Comparison of ENCODE assay signal across 20 cellular contexts in genomic region chr16:87548086-87548485, GRCh38.
"Had no signal": no experiment of that assay in that cellular context is flagged by ENCODE, and none has a peak within 500 bp of the region (broad histone marks: within the 10 kb centered on the region; RNA-seq: fewer than 3 reads in every experiment).

No MANE protein-coding gene starts in this region.

- H3K4me3 ChIP-seq: breast epithelium, Peyer's patch, SJSA1 had no signal

- DNase-seq: activated CD4-positive, alpha-beta memory T cell treated with anti-CD3 and anti-CD28 coated beads for 36 hours; activated CD4-positive, alpha-beta T cell treated with anti-CD3 and anti-CD28 coated beads, Interleukin-2, amount 10 ng/mL, durations not matched to agents 7 days and 5 days; activated CD4-positive, CD25-positive, alpha-beta regulatory T cell; activated T-cell treated with anti-CD3 and anti-CD28 coated beads, Interleukin-2, amount 50 U/mL, for 72 hours; central memory CD4-positive, alpha-beta T cell; MM.1S; NCI-H1105 treated with DMSO at 0.1 percent for 48 hours; NCI-H1436 treated with DMSO at 0.1 percent for 48 hours; NCI-H187; NCI-H2081; NCI-H510A treated with DMSO at 0.1 percent for 48 hours; NCI-H69; NK-92 treated with Interleukin-12 subunit alpha and Interleukin-12 subunit beta, amount 100 ng/mL, for 24 hours; Peyer's patch; Right ventricle myocardium superior had no signal

- H3K27ac Mint-ChIP-seq: activated CD4-positive, alpha-beta memory T cell treated with anti-CD3 and anti-CD28 coated beads for 36 hours; activated CD4-positive, alpha-beta T cell treated with anti-CD3 and anti-CD28 coated beads, Interleukin-2, amount 10 ng/mL, durations not matched to agents 7 days and 5 days; activated T-cell treated with anti-CD3 and anti-CD28 coated beads, Interleukin-2, amount 50 U/mL, for 72 hours; T-helper 1 cell treated with Interleukin-12 subunit alpha and Interleukin-12 subunit beta and Interleukin-4 antibody, amounts not matched to agents 30 μg/mL and 1 μg/mL, for 36 hours had no signal

- H3K36me3 Mint-ChIP-seq: activated CD4-positive, alpha-beta memory T cell treated with anti-CD3 and anti-CD28 coated beads for 36 hours; activated naive CD4-positive, alpha-beta T cell treated with anti-CD3 and anti-CD28 coated beads, Interleukin-2, amount 50 U/mL, for 24 hours had no signal

- H3K9me3 Mint-ChIP-seq: activated naive CD4-positive, alpha-beta T cell treated with anti-CD3 and anti-CD28 coated beads, Interleukin-2, amount 50 U/mL, for 24 hours had no signal

- H3K4me3 Mint-ChIP-seq: activated CD4-positive, alpha-beta memory T cell treated with anti-CD3 and anti-CD28 coated beads for 36 hours; activated CD4-positive, alpha-beta T cell treated with anti-CD3 and anti-CD28 coated beads, Interleukin-2, amount 10 ng/mL, durations not matched to agents 7 days and 5 days; activated naive CD4-positive, alpha-beta T cell treated with anti-CD3 and anti-CD28 coated beads, Interleukin-2, amount 50 U/mL, for 24 hours; activated T-cell treated with anti-CD3 and anti-CD28 coated beads, Interleukin-2, amount 50 U/mL, for 72 hours; T-helper 1 cell treated with Interleukin-12 subunit alpha and Interleukin-12 subunit beta and Interleukin-4 antibody, amounts not matched to agents 30 μg/mL and 1 μg/mL, for 36 hours had no signal

- ATAC-seq: activated T-cell treated with anti-CD3 and anti-CD28 coated beads, Interleukin-2, amount 50 U/mL, for 72 hours; SK-N-SH treated with all-trans-retinoic acid at 6 μM for 48 hours had no signal
